Comparison of ENCODE assay signal across 13 cellular contexts in genomic region chr1:40769815-40770214, GRCh38. TPM values are rescaled to one million over a fixed set of nuclear protein-coding genes. Genes with fewer than 3 reads are reported as not detected.
DNase-seq lines count a peak whose midpoint lies in the region; ATAC-seq, FAIRE-seq and TF ChIP-seq lines count a peak whose summit lies in the region.
"Had no signal": no experiment of that assay in that cellular context is flagged by ENCODE, and none has a peak within 500 bp of the region (broad histone marks: within the 10 kb centered on the region; RNA-seq: fewer than 3 reads in every experiment).

No MANE protein-coding gene starts in this region.

- no peaks in the 10 kb centered on the region for H3K79me2 ChIP-seq in keratinocyte (ENCODE audit: control insufficient read depth, insufficient read depth, low read length)

- no peak for ATAC-seq in activated T-helper 17 cell treated with anti-CD3 and anti-CD28 coated beads, Interleukin-2, amount 50 U/mL, for 72 hours (replicated peaks)
- ATAC-seq in GM18907 (IDR thresholded peaks at IDR 0.05; ENCODE audit: unreplicated experiment) (no peak), HG03196 (IDR thresholded peaks at IDR 0.05; ENCODE audit: unreplicated experiment) (no peak), GM18511 (IDR thresholded peaks at IDR 0.05; ENCODE audit: unreplicated experiment) (no peak)

- DNase-seq in D341Med (ENCODE audit: low spot score) (peak; percentile 62), HFFc6 (no peak), keratinocyte (ENCODE audit: low read depth, low spot score) (no peak)
- no peak for DNase-seq in activated CD4-positive, alpha-beta T cell treated with anti-CD3 and anti-CD28 coated beads, Interleukin-2, amount 50 U/mL, for 1 hour

- H3K4me3 Mint-ChIP-seq in HFFc6 = no peak overlapping the region
- H3K4me3 Mint-ChIP-seq in activated T-helper 17 cell treated with anti-CD3 and anti-CD28 coated beads, Interleukin-2, amount 50 U/mL, for 72 hours = no peak overlapping the region
- H3K4me3 Mint-ChIP-seq: T-helper 1 cell treated with Interleukin-12 subunit alpha and Interleukin-12 subunit beta and Interleukin-4 antibody, amounts not matched to agents 30 μg/mL and 1 μg/mL, for 36 hours had no signal

- peaks cover 12% of the 10 kb centered on the region for H3K4me1 Mint-ChIP-seq in HFFc6 (ENCODE audit: low read depth)
- H3K4me1 Mint-ChIP-seq in activated T-helper 17 cell treated with anti-CD3 and anti-CD28 coated beads, Interleukin-2, amount 50 U/mL, for 72 hours = peaks cover 12% of the 10 kb centered on the region

- no peak overlapping the region for H2AFZ ChIP-seq in keratinocyte (ENCODE audit: control insufficient read depth, low read length)

- H3K9ac ChIP-seq in keratinocyte (ENCODE audit: control insufficient read depth, extremely low read depth, insufficient read depth, low read length) = no peak overlapping the region
- H3K9ac ChIP-seq: KMS-11 had no signal

- no peaks in the 10 kb centered on the region for H3K9me3 ChIP-seq in keratinocyte (ENCODE audit: control insufficient read depth, low read depth, low read length)
- H3K9me3 ChIP-seq: ascending aorta had no signal

- no peak overlapping the region for H3K4me2 ChIP-seq in keratinocyte (ENCODE audit: control insufficient read depth, extremely low read depth, insufficient read depth, low read depth, low read length)
- H3K4me2 ChIP-seq: KMS-11 had no signal

- dilution Hi-C loops in keratinocyte (cut with MboI; ENCODE audit: extremely low pct_ligation_motif_present, low sequenced_read_pairs) = no loop called here

- peaks cover 34% of the 10 kb centered on the region for H3K36me3 Mint-ChIP-seq in HFFc6 (ENCODE audit: low read depth)
- H3K36me3 Mint-ChIP-seq in activated T-helper 17 cell treated with anti-CD3 and anti-CD28 coated beads, Interleukin-2, amount 50 U/mL, for 72 hours (ENCODE audit: low read depth) = peaks cover 74% of the 10 kb centered on the region

- H3K9me1 ChIP-seq in keratinocyte (ENCODE audit: control insufficient read depth, extremely low read depth, insufficient read depth, low read length) = no peaks in the 10 kb centered on the region

- H3K27ac ChIP-seq in keratinocyte (ENCODE audit: control insufficient read depth, insufficient read depth, low read length) = no peak overlapping the region
- H3K27ac ChIP-seq: KMS-11 had no signal

- no peak overlapping the region for H3K4me3 ChIP-seq in keratinocyte (ENCODE audit: control insufficient read depth in 2 of 3, extremely low read depth in 1 of 3, insufficient read depth in 2 of 3, low read depth in 1 of 3, low read length in 3 of 3)
- H3K4me3 ChIP-seq: ascending aorta had no signal

- TF ChIP-seq CTCF in HFFc6 (IDR thresholded peaks at IDR 0.05) (peak; percentile 48; the same call in 1 of the 2 replicates), keratinocyte (optimal IDR thresholded peaks at IDR 0.05 in 1 of 3, IDR thresholded peaks at IDR 0.05 in 1 of 3, conservative IDR thresholded peaks at IDR 0.05 in 1 of 3; ENCODE audit: extremely low read depth in 1 of 3, insufficient read depth in 2 of 3, low read length in 3 of 3) (peak; percentile 32 to 52 (median 35))

- H4K20me1 ChIP-seq in keratinocyte (ENCODE audit: control insufficient read depth, extremely low read depth, insufficient read depth, low read length) = no peaks in the 10 kb centered on the region

- H3K4me1 ChIP-seq in keratinocyte (ENCODE audit: control insufficient read depth, extremely low read depth, insufficient read depth, low read length) = peaks cover 21% of the 10 kb centered on the region
- H3K4me1 ChIP-seq: ascending aorta had no signal

- H3K27ac Mint-ChIP-seq in HFFc6 = 0 out of 2 replicates have a peak overlapping the region, but pooled peaks have one; percentile 11
- H3K27ac Mint-ChIP-seq in activated T-helper 17 cell treated with anti-CD3 and anti-CD28 coated beads, Interleukin-2, amount 50 U/mL, for 72 hours = peak overlapping the region; percentile 79
- H3K27ac Mint-ChIP-seq: progenitor cell of endocrine pancreas had no signal

- no peaks in the 10 kb centered on the region for H3K9me3 Mint-ChIP-seq in HFFc6
- H3K9me3 Mint-ChIP-seq in activated T-helper 17 cell treated with anti-CD3 and anti-CD28 coated beads, Interleukin-2, amount 50 U/mL, for 72 hours = no peaks in the 10 kb centered on the region
- H3K9me3 Mint-ChIP-seq: T-helper 1 cell treated with Interleukin-12 subunit alpha and Interleukin-12 subunit beta and Interleukin-4 antibody, amounts not matched to agents 30 μg/mL and 1 μg/mL, for 36 hours had no signal

- H3K36me3 ChIP-seq in keratinocyte (ENCODE audit: control insufficient read depth in 2 of 2, extremely low read depth in 1 of 2, insufficient read depth in 2 of 2, low read length in 2 of 2) = peaks cover 21 to 29% of the 10 kb centered on the region in 2 experiments

- H3K27me3 Mint-ChIP-seq in HFFc6 (ENCODE audit: insufficient read depth) = no peaks in the 10 kb centered on the region; the same call in 1 of the 2 replicates
- H3K27me3 Mint-ChIP-seq in activated T-helper 17 cell treated with anti-CD3 and anti-CD28 coated beads, Interleukin-2, amount 50 U/mL, for 72 hours = no peaks in the 10 kb centered on the region
- H3K27me3 Mint-ChIP-seq: progenitor cell of endocrine pancreas had no signal

- no peaks in the 10 kb centered on the region for H3K27me3 ChIP-seq in keratinocyte (ENCODE audit: control insufficient read depth, extremely low read depth, insufficient read depth, low read length)
- H3K27me3 ChIP-seq: ascending aorta had no signal

- FAIRE-seq in keratinocyte (lab: Jason Lieb, UNC) = peak; percentile 13
- FAIRE-seq: GM12892 had no signal

RNA-seq across cellular contexts. Expression of gene KCNQ4, which starts 13.8 kb away (rescaled TPM):
- total RNA-seq in HFFc6 (2021; fragmentation: NEBNext Ultra II Directional; extraction: Animal tissue kit (Norgen Biotek cat#: 25700)) = under 1 TPM in 1 of 6 experiments, not detected in 5; 0.05 TPM
- total RNA-seq in activated T-helper 17 cell treated with anti-CD3 and anti-CD28 coated beads, Interleukin-2, amount 50 U/mL, for 72 hours = 1 to 10 TPM in 1 of 2 donors, under 1 TPM in 1; 0.45 to 1.5 TPM
- 0.02 to 0.03 TPM in 2 of 3 replicates, not detected in the other for polyA plus RNA-seq in keratinocyte
- not detected for polyA plus RNA-seq in keratinocyte (2011; ENCODE audit: low read depth)
- 0.08 TPM in 1 of 2 replicates, not detected in the other for polyA plus RNA-seq in keratinocyte (2011; cell fraction: cytosol; rRNA removed)
- polyA plus RNA-seq in keratinocyte (2011; cell fraction: nucleus; rRNA removed) = 0.13 and 0.15 TPM in 2 replicates
- polyA plus RNA-seq in keratinocyte (2012; ENCODE audit: low replicate concordance) = 0.03 and 0.16 TPM in 2 replicates
- polyA minus RNA-seq in keratinocyte = 0.10 to 0.30 TPM in 2 of 3 replicates, not detected in the other
- polyA minus RNA-seq in keratinocyte (2011; cell fraction: cytosol; rRNA and poly(A)+ RNA removed) = not detected
- not detected in 2 replicates for polyA minus RNA-seq in keratinocyte (2011; cell fraction: nucleus; rRNA and poly(A)+ RNA removed)
